In the genomic region with DNA sequence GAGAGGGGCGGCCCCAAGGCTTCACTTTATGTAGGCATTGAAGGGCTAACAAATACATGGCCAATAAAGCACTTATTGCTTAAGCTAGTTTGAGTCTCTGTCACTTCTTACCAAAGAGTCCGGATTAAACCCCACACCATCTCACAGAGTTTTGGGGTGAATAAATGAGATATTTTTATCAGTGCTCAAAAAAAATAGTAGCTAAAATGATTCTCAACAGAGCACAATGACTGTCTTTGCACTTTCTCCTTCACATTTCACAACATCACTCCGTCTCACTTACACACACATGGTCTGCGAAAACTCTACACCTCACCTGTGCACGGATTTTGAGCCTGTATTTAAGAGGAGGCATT, we compare ENCODE assay signal across 14 cellular contexts.
"Had no signal": no experiment of that assay in that cellular context is flagged by ENCODE, and none has a peak within 500 bp of the region (broad histone marks: within the 10 kb centered on the region; RNA-seq: fewer than 3 reads in every experiment).

No MANE protein-coding gene starts in this region.

- H3K27me3 ChIP-seq: vagina had no signal

- H3K9me3 Mint-ChIP-seq: activated CD4-positive, alpha-beta T cell treated with anti-CD3 and anti-CD28 coated beads, Interleukin-2, amount 10 ng/mL, durations not matched to agents 7 days and 5 days; activated CD8-positive, alpha-beta T cell treated with anti-CD3 and anti-CD28 coated beads for 36 hours; activated naive CD8-positive, alpha-beta T cell treated with anti-CD3 and anti-CD28 coated beads, Interleukin-2, amount 50 U/mL, for 24 hours; activated T-helper 1 cell treated with anti-CD3 and anti-CD28 coated beads, Interleukin-12 subunit alpha, Interleukin-12 subunit beta, Interleukin-2, Interleukin-4 antibody, amounts not matched to agents 30 ng/mL and 10 ng/mL and 1 ng/mL, durations not matched to agents 14 hours and 24 hours and 36 hours; naive B cell; neural crest cell; type B pancreatic cell had no signal

- H3K4me3 ChIP-seq: left lung, lung, thoracic aorta, vagina had no signal

- H3K27ac ChIP-seq: foreskin keratinocyte, left lung, thoracic aorta, vagina, WERI-Rb-1 had no signal

- H3K36me3 Mint-ChIP-seq: naive B cell, type B pancreatic cell had no signal

- DNase-seq: activated gamma-delta T cell had no signal

- H3K4me3 Mint-ChIP-seq: activated CD4-positive, alpha-beta T cell treated with anti-CD3 and anti-CD28 coated beads, Interleukin-2, amount 10 ng/mL, durations not matched to agents 7 days and 5 days; activated CD8-positive, alpha-beta T cell treated with anti-CD3 and anti-CD28 coated beads for 36 hours; activated naive CD8-positive, alpha-beta T cell treated with anti-CD3 and anti-CD28 coated beads, Interleukin-2, amount 50 U/mL, for 24 hours; activated T-helper 1 cell treated with anti-CD3 and anti-CD28 coated beads, Interleukin-12 subunit alpha, Interleukin-12 subunit beta, Interleukin-2, Interleukin-4 antibody, amounts not matched to agents 30 ng/mL and 10 ng/mL and 1 ng/mL, durations not matched to agents 14 hours and 24 hours and 36 hours; neural crest cell; type B pancreatic cell had no signal

- H3K27ac Mint-ChIP-seq: activated CD4-positive, alpha-beta T cell treated with anti-CD3 and anti-CD28 coated beads, Interleukin-2, amount 10 ng/mL, durations not matched to agents 7 days and 5 days; activated CD8-positive, alpha-beta T cell treated with anti-CD3 and anti-CD28 coated beads for 36 hours; activated naive CD8-positive, alpha-beta T cell treated with anti-CD3 and anti-CD28 coated beads, Interleukin-2, amount 50 U/mL, for 24 hours; activated T-helper 1 cell treated with anti-CD3 and anti-CD28 coated beads, Interleukin-12 subunit alpha, Interleukin-12 subunit beta, Interleukin-2, Interleukin-4 antibody, amounts not matched to agents 30 ng/mL and 10 ng/mL and 1 ng/mL, durations not matched to agents 14 hours and 24 hours and 36 hours; type B pancreatic cell had no signal

- H3K9me3 ChIP-seq: left lung, thoracic aorta, vagina had no signal

- H3K36me3 ChIP-seq: left lung, thoracic aorta, vagina, WERI-Rb-1 had no signal
